In genomic region chr7:121273467-121274167, GRCh38 we compare ENCODE assay signal across 17 cellular contexts. TPM values are rescaled to one million over a fixed set of nuclear protein-coding genes. Genes with fewer than 3 reads are reported as not detected.
DNase-seq lines count a peak whose midpoint lies in the region; ATAC-seq and TF ChIP-seq lines count a peak whose summit lies in the region.
"Had no signal": no experiment of that assay in that cellular context is flagged by ENCODE, and none has a peak within 500 bp of the region (broad histone marks: within the 10 kb centered on the region; RNA-seq: fewer than 3 reads in every experiment).

No MANE protein-coding gene starts in this region.

- DNase-seq in choroid plexus epithelial cell (ENCODE audit: low read depth) (peak; percentile 62), caudate nucleus (lab: John Stamatoyannopoulos, UW) (no peak), Ammon's horn (ENCODE audit: low spot score) (no peak), NCI-H2171 (lab: John Stamatoyannopoulos, UW) (no peak)
- no peak for DNase-seq in naive thymus-derived CD8-positive, alpha-beta T cell
- DNase-seq: amniotic stem cell; Caco-2; mesendoderm; NCI-H2081 treated with DMSO at 0.1 percent for 48 hours; NK-92 treated with Interleukin-12 subunit alpha and Interleukin-12 subunit beta, amount 100 ng/mL, for 24 hours; SIG-M5; T-helper 9 cell; testis had no signal

- H3K36me3 Mint-ChIP-seq in naive thymus-derived CD8-positive, alpha-beta T cell = no peaks in the 10 kb centered on the region

- peaks cover 4% of the 10 kb centered on the region; the same call in 1 of the 2 replicates for H3K9me3 ChIP-seq in BLaER1
- H3K9me3 ChIP-seq: testis had no signal

- peaks cover 0 to 4% (median 0%) of the 10 kb centered on the region in 9 donors for H3K9me3 Mint-ChIP-seq in naive thymus-derived CD8-positive, alpha-beta T cell
- H3K9me3 Mint-ChIP-seq: dendritic cell treated with granulocyte-macrophage colony-stimulating factor and Interleukin-4, amounts not matched to agents 40 ng/mL and 50 ng/mL, for 4 days had no signal

- peaks cover 8 to 30% (median 18%) of the 10 kb centered on the region in 5 donors for H3K27me3 Mint-ChIP-seq in naive thymus-derived CD8-positive, alpha-beta T cell
- H3K27me3 Mint-ChIP-seq: dendritic cell treated with granulocyte-macrophage colony-stimulating factor and Interleukin-4, amounts not matched to agents 40 ng/mL and 50 ng/mL, for 4 days had no signal

- TF ChIP-seq CTCF in choroid plexus epithelial cell (conservative IDR thresholded peaks at IDR 0.05; ENCODE audit: low read depth, low read length) = no peak

- H4K20me1 ChIP-seq in BLaER1 = no peaks in the 10 kb centered on the region

- peak overlapping the region; percentile 12 for H3K4me2 ChIP-seq in BLaER1

- no peaks in the 10 kb centered on the region for H3K27me3 ChIP-seq in BLaER1
- H3K27me3 ChIP-seq: testis had no signal

- no peak overlapping the region for H3K4me3 Mint-ChIP-seq in naive thymus-derived CD8-positive, alpha-beta T cell
- H3K4me3 Mint-ChIP-seq: dendritic cell treated with granulocyte-macrophage colony-stimulating factor and Interleukin-4, amounts not matched to agents 40 ng/mL and 50 ng/mL, for 4 days had no signal

- H3K36me3 ChIP-seq in BLaER1 = peaks cover 42% of the 10 kb centered on the region

- no peak overlapping the region for H3K27ac Mint-ChIP-seq in naive thymus-derived CD8-positive, alpha-beta T cell
- H3K27ac Mint-ChIP-seq: dendritic cell treated with granulocyte-macrophage colony-stimulating factor and Interleukin-4, amounts not matched to agents 40 ng/mL and 50 ng/mL, for 4 days had no signal

- no peak overlapping the region for H3K27ac ChIP-seq in BLaER1
- H3K27ac ChIP-seq in caudate nucleus (ENCODE audit: low read depth, low read length) = no peak overlapping the region
- H3K27ac ChIP-seq: testis had no signal

- POLR2A ChIA-PET in naive thymus-derived CD8-positive, alpha-beta T cell (lab: Charles Lee) = no interaction called here

- H3K4me3 ChIP-seq in BLaER1 = no peak overlapping the region
- no peak overlapping the region for H3K4me3 ChIP-seq in choroid plexus epithelial cell (ENCODE audit: low read depth, low read length)
- H3K4me3 ChIP-seq: testis had no signal

- no peak overlapping the region for H3K9ac ChIP-seq in BLaER1

- H3K4me1 ChIP-seq in BLaER1 = peaks cover 18% of the 10 kb centered on the region
- H3K4me1 ChIP-seq: Caco-2, testis had no signal

- ATAC-seq in GM21529 (IDR thresholded peaks at IDR 0.05; ENCODE audit: unreplicated experiment) (peak; percentile 38), HG03442 (IDR thresholded peaks at IDR 0.05; ENCODE audit: unreplicated experiment) (peak; percentile 23)
- ATAC-seq in naive thymus-derived CD8-positive, alpha-beta T cell = no peak

- H3K4me1 Mint-ChIP-seq in naive thymus-derived CD8-positive, alpha-beta T cell = peaks cover 0 to 2% (median 0%) of the 10 kb centered on the region in 4 donors

RNA-seq across cellular contexts. Expression of gene WNT16, which starts 55.2 kb away (rescaled TPM):
- total RNA-seq in naive thymus-derived CD8-positive, alpha-beta T cell = under 1 TPM; 0.19 to 0.21 TPM
- not detected for polyA plus RNA-seq in naive thymus-derived CD8-positive, alpha-beta T cell
- total RNA-seq: Caco-2 had no signal

Comparison
In these comparisons a context has a peak if more than half of its experiments do, and no peak if none do; other contexts are left out.
1. ATAC-seq: peak in GM21529 (single experiment) and HG03442 (single experiment); none in naive thymus-derived CD8-positive, alpha-beta T cell (0 of 2).